In genomic region chr17:81406117-81406953, GRCh38 we compare ENCODE assay signal across 15 cellular contexts. TPM values are rescaled to one million over a fixed set of nuclear protein-coding genes. Genes with fewer than 3 reads are reported as not detected.
DNase-seq lines count a peak whose midpoint lies in the region; ATAC-seq, FAIRE-seq and TF ChIP-seq lines count a peak whose summit lies in the region.
"Had no signal": no experiment of that assay in that cellular context is flagged by ENCODE, and none has a peak within 500 bp of the region (broad histone marks: within the 10 kb centered on the region; RNA-seq: fewer than 3 reads in every experiment).

No MANE protein-coding gene starts in this region.

- H3K27ac Mint-ChIP-seq in osteocyte (ENCODE audit: unreplicated experiment), result peak overlapping the region; percentile 93
- H3K27ac Mint-ChIP-seq in stimulated activated effector memory CD8-positive, alpha-beta T cell treated with anti-CD3 and anti-CD28 coated beads, Interleukin-12 subunit alpha, Interleukin-12 subunit beta, amount 100 ng/mL, for 72 hours, result no peak overlapping the region
- H3K27ac Mint-ChIP-seq: B cell; natural killer cell treated with Interleukin-12 subunit alpha and Interleukin-12 subunit beta and Interleukin-15 and Interleukin-18, amount 100 ng/mL, for 72 hours had no signal

- peaks cover 75% of the 10 kb centered on the region for H3K4me1 Mint-ChIP-seq in osteocyte (ENCODE audit: unreplicated experiment)
- H3K4me1 Mint-ChIP-seq in stimulated activated effector memory CD8-positive, alpha-beta T cell treated with anti-CD3 and anti-CD28 coated beads, Interleukin-12 subunit alpha, Interleukin-12 subunit beta, amount 100 ng/mL, for 72 hours, result peaks cover 2% of the 10 kb centered on the region

- no peak overlapping the region for H2AFZ ChIP-seq in H1 (ENCODE audit: low read length)

- TF ChIP-seq RAD21 in H1 (IDR thresholded peaks at IDR 0.05 in 1 of 2, conservative IDR thresholded peaks at IDR 0.05 in 1 of 2; ENCODE audit: low read depth in 2 of 2, low read length in 2 of 2), result no peak

- H3K4me3 ChIP-seq in right cardiac atrium (ENCODE audit: low read length) (no peak overlapping the region), H1 (ENCODE audit: extremely low read depth in 1 of 4, insufficient read depth in 2 of 4, low read depth in 3 of 4, low read length in 4 of 4) (no peak overlapping the region), uterus (peak overlapping the region; percentile 1 to 13)

- H2BK20ac ChIP-seq in H1 (ENCODE audit: low read length), result no peak overlapping the region

- H4K20me1 ChIP-seq in H1 (replicated peaks in 1 of 2; ENCODE audit: control insufficient read depth in 1 of 2, insufficient read depth in 2 of 2, low read length in 2 of 2), result peaks cover 0 to 1% of the 10 kb centered on the region in 2 experiments

- H3K9me3 ChIP-seq in right cardiac atrium (ENCODE audit: control insufficient read depth, low read length) (no peaks in the 10 kb centered on the region), H1 (ENCODE audit: insufficient read depth in 2 of 2, low read depth in 1 of 2, low read length in 1 of 2) (no peaks in the 10 kb centered on the region), uterus (no peaks in the 10 kb centered on the region)

- H3K27ac ChIP-seq in right cardiac atrium (ENCODE audit: low read length) (peak overlapping the region; percentile 14), H1 (ENCODE audit: low read depth, low read length) (no peak overlapping the region), uterus (peak overlapping the region; percentile 97)

- DNase-seq in right cardiac atrium, result no peak
- no peak for DNase-seq in left ventricle myocardium superior
- DNase-seq in H1 (ENCODE audit: low read depth in 1 of 2, low spot score in 2 of 2), result no peak
- DNase-seq in osteocyte (ENCODE audit: extremely low spot score, unreplicated experiment), result no peak
- DNase-seq in uterus, result peak; percentile 78 to 80
- no peak for DNase-seq in stimulated activated effector memory CD8-positive, alpha-beta T cell treated with anti-CD3 and anti-CD28 coated beads, Interleukin-12 subunit alpha, Interleukin-12 subunit beta, amount 100 ng/mL, for 72 hours (ENCODE audit: low spot score in 2 of 2)
- no peak for DNase-seq in activated CD4-positive, alpha-beta T cell treated with anti-CD3 and anti-CD28 coated beads, Interleukin-2, amount 50 U/mL, for 48 hours
- DNase-seq: activated CD4-positive, alpha-beta T cell treated with anti-CD3 and anti-CD28 coated beads for 1 hour; activated T-cell treated with anti-CD3 and anti-CD28 coated beads, Interleukin-2, amount 50 U/mL, for 1 hour; stimulated activated CD8-positive, alpha-beta memory T cell treated with anti-CD3 and anti-CD28 coated beads, Interleukin-4, amount 100 ng/mL, for 48 hours; SW 1271 had no signal

- peak in 1 of 2 donors; percentile 4 for ATAC-seq in right cardiac atrium
- no peak for ATAC-seq in left ventricle myocardium superior
- no peak for ATAC-seq in stimulated activated effector memory CD8-positive, alpha-beta T cell treated with anti-CD3 and anti-CD28 coated beads, Interleukin-12 subunit alpha, Interleukin-12 subunit beta, amount 100 ng/mL, for 72 hours
- ATAC-seq in HG02970 (IDR thresholded peaks at IDR 0.05; ENCODE audit: low FRiP score, unreplicated experiment), result no peak
- ATAC-seq: HCT116; natural killer cell treated with Interleukin-12 subunit alpha and Interleukin-12 subunit beta and Interleukin-15 and Interleukin-18, amount 100 ng/mL, for 72 hours had no signal

- H2BK120ac ChIP-seq in H1 (replicated peaks; ENCODE audit: low read depth, low read length), result no peak overlapping the region

- peak overlapping the region; percentile 46; the same call in 1 of the 2 replicates for H2BK15ac ChIP-seq in H1 (ENCODE audit: low read length)

- TF ChIP-seq CTCF in H1 (IDR thresholded peaks at IDR 0.05; ENCODE audit: control extremely low read depth in 1 of 3, insufficient read depth in 1 of 3, low read depth in 1 of 3, low read length in 3 of 3) (no peak), osteocyte (IDR thresholded peaks at IDR 0.05) (no peak), uterus (IDR thresholded peaks at IDR 0.05) (no peak)

- no peak overlapping the region for H4K8ac ChIP-seq in H1 (ENCODE audit: extremely low read depth, insufficient read depth, low read length)

- H3K9me3 Mint-ChIP-seq in osteocyte (ENCODE audit: unreplicated experiment), result no peaks in the 10 kb centered on the region
- H3K9me3 Mint-ChIP-seq in stimulated activated effector memory CD8-positive, alpha-beta T cell treated with anti-CD3 and anti-CD28 coated beads, Interleukin-12 subunit alpha, Interleukin-12 subunit beta, amount 100 ng/mL, for 72 hours, result no peaks in the 10 kb centered on the region
- H3K9me3 Mint-ChIP-seq: natural killer cell treated with Interleukin-12 subunit alpha and Interleukin-12 subunit beta and Interleukin-15 and Interleukin-18, amount 100 ng/mL, for 72 hours had no signal

- TF ChIP-seq EP300 in H1 (IDR thresholded peaks at IDR 0.05; ENCODE audit: borderline replicate concordance in 1 of 2, low read depth in 2 of 2, low read length in 2 of 2), result no peak

- H3K23ac ChIP-seq in H1 (ENCODE audit: insufficient read length), result no peak overlapping the region

- H3K14ac ChIP-seq in H1 (ENCODE audit: insufficient read length), result no peak overlapping the region

- H3K27me3 ChIP-seq in right cardiac atrium (ENCODE audit: control insufficient read depth, insufficient read depth) (no peaks in the 10 kb centered on the region), H1 (replicated peaks in 1 of 4; ENCODE audit: control insufficient read depth in 3 of 4, extremely low read depth in 1 of 4, insufficient read depth in 3 of 4, low read length in 3 of 4) (peaks cover 4 to 23% (median 17%) of the 10 kb centered on the region in 4 experiments), uterus (no peaks in the 10 kb centered on the region)

- H3K36me3 ChIP-seq in H1 (ENCODE audit: control insufficient read depth in 2 of 4, insufficient read depth in 4 of 4, low read length in 3 of 4) (no peaks in the 10 kb centered on the region), uterus (no peaks in the 10 kb centered on the region)

- no peak overlapping the region for H2BK5ac ChIP-seq in H1 (ENCODE audit: low read depth, low read length)

- H3K4me2 ChIP-seq in H1 (ENCODE audit: insufficient read depth in 1 of 2, low read depth in 2 of 2, low read length in 2 of 2), result no peak overlapping the region

- H4K5ac ChIP-seq in H1 (ENCODE audit: insufficient read length, low read depth, low read length), result no peak overlapping the region

- peak overlapping the region; percentile 82; the same call in 1 of the 2 replicates for H2AK5ac ChIP-seq in H1 (ENCODE audit: low read depth, low read length)

- H3K23me2 ChIP-seq in H1 (ENCODE audit: low read depth, low read length), result 0 out of 2 replicates have a peak, but pooled peaks cover 2% of the 10 kb centered on the region

- H3K4ac ChIP-seq in H1 (replicated peaks; ENCODE audit: insufficient read length, low read depth, low read length), result no peak overlapping the region

- intact Hi-C loops in right cardiac atrium (cut with DNase I), result no loop called here
- intact Hi-C loops in left ventricle myocardium superior (cut with micrococcal nuclease), result no loop called here
- intact Hi-C loops in uterus (cut with DNase I; ENCODE audit: low total_unique reads), result loop anchor here (10.0 kb wide), 1 partner anchor 112 kb away; the partner anchor contains the start of gene SLC38A10

- no peaks in the 10 kb centered on the region for H3K27me3 Mint-ChIP-seq in osteocyte (ENCODE audit: unreplicated experiment)

- no peaks in the 10 kb centered on the region for H3K79me2 ChIP-seq in H1 (ENCODE audit: control insufficient read depth in 1 of 2, insufficient read depth in 2 of 2, low read length in 2 of 2)

- no peak overlapping the region for H3K9ac ChIP-seq in H1 (replicated peaks in 1 of 4; ENCODE audit: extremely low read depth in 1 of 4, low read depth in 3 of 4, low read length in 3 of 4)

- peak overlapping the region; percentile 39; the same call in 1 of the 2 replicates for H2BK12ac ChIP-seq in H1 (ENCODE audit: low read depth, low read length)

- CTCF ChIA-PET in H1 (lab: Charles Lee; ENCODE audit: partially characterized antibody), result interaction anchor here (0.7 to 10.7 kb wide), 10 partner anchors 9 to 153 kb away, joined by 3 to 89 read pairs (median 4); partner anchors contain the start of gene SLC38A10

- H3K56ac ChIP-seq in H1 (replicated peaks; ENCODE audit: insufficient read length, low read depth, low read length), result no peak overlapping the region

- POLR2A ChIA-PET in H1 (lab: Charles Lee; ENCODE audit: partially characterized antibody), result interaction anchor here (0.9 to 1.7 kb wide), 3 partner anchors 9 to 78 kb away, joined by 3 to 4 read pairs (median 3); no protein-coding TSS in a partner anchor

- H3K4me1 ChIP-seq in right cardiac atrium (ENCODE audit: control insufficient read depth, insufficient read depth, low read length) (peaks cover 18% of the 10 kb centered on the region), H1 (replicated peaks in 1 of 4; ENCODE audit: control insufficient read depth in 3 of 4, insufficient read depth in 4 of 4, low read length in 3 of 4) (peaks cover 5 to 24% (median 17%) of the 10 kb centered on the region in 4 experiments), uterus (peaks cover 0 to 26% of the 10 kb centered on the region in 2 donors)

- H3K18ac ChIP-seq in H1 (ENCODE audit: extremely low read depth, low read length), result no peak overlapping the region

- no peaks in the 10 kb centered on the region for H3K36me3 Mint-ChIP-seq in osteocyte (ENCODE audit: unreplicated experiment)
- H3K36me3 Mint-ChIP-seq in stimulated activated effector memory CD8-positive, alpha-beta T cell treated with anti-CD3 and anti-CD28 coated beads, Interleukin-12 subunit alpha, Interleukin-12 subunit beta, amount 100 ng/mL, for 72 hours, result peaks cover 7% of the 10 kb centered on the region
- H3K36me3 Mint-ChIP-seq: natural killer cell treated with Interleukin-12 subunit alpha and Interleukin-12 subunit beta and Interleukin-15 and Interleukin-18, amount 100 ng/mL, for 72 hours had no signal

- no peak for TF ChIP-seq POLR2A in H1 (IDR thresholded peaks at IDR 0.05; ENCODE audit: control extremely low read depth in 1 of 2, low read depth in 2 of 2, low read length in 2 of 2)
- TF ChIP-seq POLR2A in uterus (IDR thresholded peaks at IDR 0.05), result no peak

- H4K91ac ChIP-seq in H1 (replicated peaks; ENCODE audit: insufficient read length, low read length), result no peak overlapping the region

- no peak for FAIRE-seq in H1 (lab: Jason Lieb, UNC)

- H3K4me3 Mint-ChIP-seq in osteocyte (ENCODE audit: unreplicated experiment), result no peak overlapping the region
- H3K4me3 Mint-ChIP-seq in stimulated activated effector memory CD8-positive, alpha-beta T cell treated with anti-CD3 and anti-CD28 coated beads, Interleukin-12 subunit alpha, Interleukin-12 subunit beta, amount 100 ng/mL, for 72 hours, result no peak overlapping the region
- H3K4me3 Mint-ChIP-seq: B cell; natural killer cell treated with Interleukin-12 subunit alpha and Interleukin-12 subunit beta and Interleukin-15 and Interleukin-18, amount 100 ng/mL, for 72 hours had no signal

- WGBS in right cardiac atrium, result 75% methylated on average over 42 of the region's 42 CpGs
- WGBS in H1 (ENCODE audit: extremely low coverage in 1 of 2, insufficient coverage in 1 of 2, insufficient read length in 1 of 2, insufficient replicate concordance in 2 of 2, low coverage in 1 of 2, low lambda C conversion rate in 2 of 2, missing lambda C conversion rate in 1 of 2), 2 experiments, result 87% methylated on average over 40 of the region's 42 CpGs; no CpG with 5 or more reads in 1 of the 2 experiments

- H3K79me1 ChIP-seq in H1 (ENCODE audit: low read depth, low read length), result no peaks in the 10 kb centered on the region

RNA-seq across cellular contexts. Expression of gene BAHCC1, which starts 11.1 kb away (rescaled TPM):
- total RNA-seq in right cardiac atrium (10 to 100 TPM in 2 of 4 donors, 1 to 10 TPM in 2; 8.3 to 12.8 (median 9.4) TPM), left ventricle myocardium superior (8.6 TPM), osteocyte (55.7 and 57.0 TPM in 2 replicates), uterus (10 to 100 TPM in 2 of 4 donors, 1 to 10 TPM in 2; 1.5 to 34.1 (median 8.5) TPM)
- polyA plus RNA-seq in right cardiac atrium (8.7 TPM), H1 (2011; rRNA removed) (0.26 and 0.61 TPM in 2 replicates)
- total RNA-seq in H1 (2021; fragmentation: NEBNext Ultra II Directional; extraction: Animal tissue kit (Norgen Biotek cat#: 25700)), result 0.58 and 0.71 TPM in 2 replicates
- polyA plus RNA-seq in H1 (2011; cell fraction: cytosol; rRNA removed), result 0.47 TPM
- 2.9 TPM for polyA plus RNA-seq in H1 (2011; cell fraction: nucleus; rRNA removed)
- 0.44 to 0.98 TPM (median 0.89 TPM) in 4 replicates for polyA plus RNA-seq in H1 (2012, experiment 1 of 2)
- polyA plus RNA-seq in H1 (2012, experiment 2 of 2), result 0.58 TPM
- 0.45 TPM for polyA plus RNA-seq in H1 (2013, experiment 1 of 2)
- 0.50 TPM for polyA plus RNA-seq in H1 (2013, experiment 2 of 2)
- 0.88 and 0.95 TPM in 2 replicates for polyA minus RNA-seq in H1 (2011; rRNA and poly(A)+ RNA removed)
- polyA minus RNA-seq in H1 (2011; cell fraction: cytosol; rRNA and poly(A)+ RNA removed), result 3.2 TPM
- polyA minus RNA-seq in H1 (2011; cell fraction: nucleus; rRNA and poly(A)+ RNA removed), result 1.3 TPM

Comparison
In these comparisons a context has a peak if more than half of its experiments do, and no peak if none do; other contexts are left out.
1. DNase-seq: peak in uterus (2 of 2); none in right cardiac atrium (0 of 3), left ventricle myocardium superior (single experiment), H1 (0 of 2), osteocyte (single experiment), stimulated activated effector memory CD8-positive, alpha-beta T cell treated with anti-CD3 and anti-CD28 coated beads, Interleukin-12 subunit alpha, Interleukin-12 subunit beta, amount 100 ng/mL, for 72 hours (0 of 2) and activated CD4-positive, alpha-beta T cell treated with anti-CD3 and anti-CD28 coated beads, Interleukin-2, amount 50 U/mL, for 48 hours (0 of 2).
2. H3K4me3 ChIP-seq: peak in uterus (2 of 2); none in right cardiac atrium (single experiment) and H1 (0 of 4).